ENCODE assay signal across 14 cellular contexts in the genomic region with DNA sequence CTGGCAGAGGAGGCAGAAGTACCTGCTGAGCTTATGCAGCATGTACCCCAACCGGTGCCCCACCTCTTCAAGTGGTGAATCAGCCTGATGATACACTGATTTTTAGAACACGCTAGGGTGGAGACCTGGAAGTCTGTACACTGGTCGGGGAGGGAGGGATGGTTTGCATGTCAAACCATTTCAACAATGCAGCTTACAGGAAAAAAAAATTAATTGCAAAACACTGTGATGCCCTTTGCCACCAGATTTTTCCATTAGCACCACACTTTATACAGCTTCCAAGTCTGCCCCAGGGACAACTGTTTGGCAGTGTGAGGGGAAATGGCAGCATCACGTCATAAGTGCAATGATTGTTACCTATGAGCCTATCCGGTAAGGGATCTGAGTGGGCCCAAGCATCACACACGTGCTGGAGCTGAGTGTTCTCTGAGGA.
A peak's percentile ranks its signal among the peaks of the same experiment; 100 is the strongest.
DNase-seq lines count a peak whose midpoint lies in the region; ATAC-seq and TF ChIP-seq lines count a peak whose summit lies in the region.
"Had no signal": no experiment of that assay in that cellular context is flagged by ENCODE, and none has a peak within 500 bp of the region (broad histone marks: within the 10 kb centered on the region; RNA-seq: fewer than 3 reads in every experiment).

No MANE protein-coding gene starts in this region.

- H3K4me3 ChIP-seq in PC-9 (no peak overlapping the region), tibial nerve (no peak overlapping the region), Caco-2 (ENCODE audit: low read depth, low read length) (no peak overlapping the region)
- H3K4me3 ChIP-seq: colonic mucosa had no signal

- H3F3A ChIP-seq in PC-9 (ENCODE audit: insufficient read depth, low read depth) = peaks cover 18% of the 10 kb centered on the region; the same call in 1 of the 2 replicates

- H3K9me3 Mint-ChIP-seq in mesothelial cell of epicardium (peaks cover 5% of the 10 kb centered on the region), Caco-2 (ENCODE audit: unreplicated experiment) (no peaks in the 10 kb centered on the region), T-cell (no peaks in the 10 kb centered on the region)
- H3K9me3 Mint-ChIP-seq: activated T-cell treated with anti-CD3 and anti-CD28 coated beads, Interleukin-2, amount 50 U/mL, for 72 hours; IgD-negative memory B cell had no signal

- peak overlapping the region; percentile 64 for H3K4me2 ChIP-seq in PC-9

- H3K9me3 ChIP-seq in PC-9 (ENCODE audit: insufficient read depth, low read depth) (no peaks in the 10 kb centered on the region), tibial nerve (no peaks in the 10 kb centered on the region), Caco-2 (no peaks in the 10 kb centered on the region)
- H3K9me3 ChIP-seq: colonic mucosa had no signal

- POLR2A ChIA-PET in PC-9 (lab: Charles Lee; ENCODE audit: unreplicated experiment) = interaction anchor here (0.6 kb wide), 1 partner anchor 267 kb away, joined by 3 read pairs; no protein-coding TSS in a partner anchor
- POLR2A ChIA-PET in Caco-2 (lab: Charles Lee) = no interaction called here
- POLR2A ChIA-PET in T-cell (lab: Charles Lee) = no interaction called here

- no peaks in the 10 kb centered on the region for H3K27me3 ChIP-seq in PC-9 (ENCODE audit: insufficient read depth, low read depth)
- no peaks in the 10 kb centered on the region for H3K27me3 ChIP-seq in tibial nerve
- no peaks in the 10 kb centered on the region for H3K27me3 ChIP-seq in Caco-2 (replicated peaks; ENCODE audit: control insufficient read depth, insufficient read depth, low read length)
- H3K27me3 ChIP-seq: colonic mucosa had no signal

- H3K9me2 ChIP-seq in PC-9 (ENCODE audit: insufficient read depth) = no peaks in the 10 kb centered on the region

- H3K27ac Mint-ChIP-seq in mesothelial cell of epicardium (peak overlapping the region; percentile 84), Caco-2 (ENCODE audit: unreplicated experiment) (no peak overlapping the region), T-cell (no peak overlapping the region)
- H3K27ac Mint-ChIP-seq: activated T-cell treated with anti-CD3 and anti-CD28 coated beads, Interleukin-2, amount 50 U/mL, for 72 hours; IgD-negative memory B cell had no signal

- peaks cover 7% of the 10 kb centered on the region for H3K36me3 Mint-ChIP-seq in mesothelial cell of epicardium
- H3K36me3 Mint-ChIP-seq in Caco-2 (ENCODE audit: insufficient read depth, unreplicated experiment) = peaks cover 23% of the 10 kb centered on the region
- H3K36me3 Mint-ChIP-seq in T-cell = peaks cover 13% of the 10 kb centered on the region

- no peak for TF ChIP-seq CTCF in PC-9 (conservative IDR thresholded peaks at IDR 0.05)
- no peak for TF ChIP-seq CTCF in mesothelial cell of epicardium (IDR thresholded peaks at IDR 0.05; ENCODE audit: unreplicated experiment)
- no peak for TF ChIP-seq CTCF in tibial nerve (IDR thresholded peaks at IDR 0.05)
- TF ChIP-seq CTCF in Caco-2 (IDR thresholded peaks at IDR 0.05; ENCODE audit: insufficient read depth in 1 of 2, low read depth in 1 of 2, low read length in 1 of 2, severe bottlenecking in 1 of 2, unreplicated experiment in 1 of 2) = no peak

- H3K27ac ChIP-seq in PC-9 (peak overlapping the region; percentile 55), epithelial cell of prostate (peak overlapping the region; percentile 99), tibial nerve (peak overlapping the region in 3 of 4 donors; percentile 19 to 79 (median 74))
- H3K27ac ChIP-seq: colonic mucosa had no signal

- H2AFZ ChIP-seq in PC-9 = no peak overlapping the region

- ATAC-seq in T-cell (replicated peaks in 1 of 4) (no peak), HG03571 (IDR thresholded peaks at IDR 0.05; ENCODE audit: unreplicated experiment) (no peak)
- ATAC-seq: activated T-cell treated with anti-CD3 and anti-CD28 coated beads, Interleukin-2, amount 50 U/mL, for 72 hours had no signal

- peaks cover 58% of the 10 kb centered on the region for H3K4me1 Mint-ChIP-seq in mesothelial cell of epicardium
- H3K4me1 Mint-ChIP-seq in Caco-2 (ENCODE audit: low read depth, unreplicated experiment) = no peaks in the 10 kb centered on the region
- no peaks in the 10 kb centered on the region for H3K4me1 Mint-ChIP-seq in T-cell

- intact Hi-C loops in PC-9 (cut with micrococcal nuclease; ENCODE audit: unreplicated experiment) (no loop called here), Caco-2 (cut with micrococcal nuclease; ENCODE audit: unreplicated experiment) (no loop called here)

- H3K4me3 Mint-ChIP-seq in mesothelial cell of epicardium (peak overlapping the region; percentile 54), Caco-2 (ENCODE audit: unreplicated experiment) (no peak overlapping the region), T-cell (no peak overlapping the region)
- H3K4me3 Mint-ChIP-seq: activated T-cell treated with anti-CD3 and anti-CD28 coated beads, Interleukin-2, amount 50 U/mL, for 72 hours; IgD-negative memory B cell had no signal

- TF ChIP-seq POLR2A in tibial nerve (IDR thresholded peaks at IDR 0.05) = no peak

- BruUV-seq in PC-9 (replicated peaks; lab: Mats Ljungman, UMichigan) (no TSS peak), Caco-2 (replicated peaks; lab: Mats Ljungman, UMichigan) (no TSS peak)

- H4K20me1 ChIP-seq in PC-9 (ENCODE audit: insufficient read depth) = no peaks in the 10 kb centered on the region

- CTCF ChIA-PET in PC-9 (lab: Charles Lee) = no interaction called here
- CTCF ChIA-PET in Caco-2 (lab: Charles Lee) = no interaction called here
- CTCF ChIA-PET in T-cell (lab: Charles Lee) = no interaction called here

- H3K4me1 ChIP-seq in PC-9 (replicated peaks; ENCODE audit: insufficient read depth) (peaks cover 27% of the 10 kb centered on the region), tibial nerve (peaks cover 0 to 43% (median 10%) of the 10 kb centered on the region in 4 donors), Caco-2 (peaks cover 31% of the 10 kb centered on the region)
- H3K4me1 ChIP-seq: colonic mucosa had no signal

- 64% methylated on average over 6 of the region's 6 CpGs for WGBS in tibial nerve, 2 donors

- no peaks in the 10 kb centered on the region for H3K27me3 Mint-ChIP-seq in mesothelial cell of epicardium (ENCODE audit: low read depth)
- no peaks in the 10 kb centered on the region for H3K27me3 Mint-ChIP-seq in Caco-2 (ENCODE audit: insufficient read depth, unreplicated experiment)
- H3K27me3 Mint-ChIP-seq in T-cell = no peaks in the 10 kb centered on the region
- H3K27me3 Mint-ChIP-seq: IgD-negative memory B cell had no signal

- H3K79me2 ChIP-seq in PC-9 (ENCODE audit: low read depth) = no peaks in the 10 kb centered on the region

- DNase-seq in PC-9 = peak; percentile 49 to 90
- DNase-seq in epithelial cell of prostate (ENCODE audit: low read depth, low spot score) = peak; percentile 83
- DNase-seq in mesothelial cell of epicardium (ENCODE audit: low spot score in 2 of 2, unreplicated experiment in 2 of 2) = no peak
- peak in 1 of 2 donors; percentile 22 for DNase-seq in tibial nerve (ENCODE audit: low spot score in 2 of 2)
- no peak for DNase-seq in Caco-2
- no peak for DNase-seq in T-cell
- DNase-seq in LoVo (ENCODE audit: low spot score) = no peak
- DNase-seq: activated T-cell treated with anti-CD3 and anti-CD28 coated beads, Interleukin-2, amount 50 U/mL, for 72 hours; colonic mucosa; NCI-H2227 treated with DMSO at 0.1 percent for 48 hours; posterior cingulate gyrus; RPMI8226 had no signal

- TF ChIP-seq EP300 in tibial nerve (IDR thresholded peaks at IDR 0.05) = peak in 1 of 2 donors; percentile 79

- H3K36me3 ChIP-seq in PC-9 (ENCODE audit: low read depth) (no peaks in the 10 kb centered on the region), tibial nerve (no peaks in the 10 kb centered on the region), Caco-2 (ENCODE audit: control insufficient read depth, insufficient read depth, low read length) (no peaks in the 10 kb centered on the region)
- H3K36me3 ChIP-seq: colonic mucosa had no signal

Comparison
In these comparisons a context has a peak if more than half of its experiments do, and no peak if none do; other contexts are left out.
1. DNase-seq: peak in PC-9 (2 of 2) and epithelial cell of prostate (single experiment); none in mesothelial cell of epicardium (0 of 2), Caco-2 (0 of 2), T-cell (0 of 34) and LoVo (single experiment).
2. Peak in every context shown above with its lines, with median percentiles within 50 percentile points of each other: H3K27ac ChIP-seq.